In the genomic region with DNA sequence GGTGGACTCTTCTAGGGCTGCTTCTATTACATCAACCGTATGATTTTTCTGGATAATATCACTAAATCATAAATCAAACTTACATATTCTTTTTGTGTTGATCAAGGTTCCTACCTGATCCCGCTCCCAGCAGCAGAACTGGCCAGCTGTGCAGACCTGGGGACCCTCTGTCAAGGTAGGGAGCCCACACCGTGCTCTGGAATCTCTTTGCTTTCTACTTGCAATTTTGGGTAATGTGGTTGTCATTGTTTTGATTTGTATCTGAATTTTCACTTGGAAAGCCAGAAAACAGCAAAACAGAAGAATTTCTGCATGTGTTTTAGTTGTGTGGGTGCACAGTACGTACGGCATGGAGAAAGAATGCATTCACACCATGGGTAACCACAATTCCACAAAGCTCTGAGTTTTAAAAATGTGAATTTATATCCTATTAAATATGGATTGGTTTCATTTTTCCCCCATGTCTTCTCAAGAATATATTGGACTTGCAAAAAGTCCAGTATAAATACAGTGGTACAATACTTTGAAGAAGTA, we compare ENCODE assay signal across 21 cellular contexts.
DNase-seq lines count a peak whose midpoint lies in the region; ATAC-seq, FAIRE-seq and TF ChIP-seq lines count a peak whose summit lies in the region.
"Had no signal": no experiment of that assay in that cellular context is flagged by ENCODE, and none has a peak within 500 bp of the region (broad histone marks: within the 10 kb centered on the region; RNA-seq: fewer than 3 reads in every experiment).

No MANE protein-coding gene starts in this region.

- no peak overlapping the region for H3K4me2 ChIP-seq in HepG2 (ENCODE audit: low read depth, low read length)
- H3K4me2 ChIP-seq: BLaER1 had no signal

- no peak overlapping the region for H3K9ac ChIP-seq in HepG2 (ENCODE audit: insufficient read depth, low read depth, low read length)
- H3K9ac ChIP-seq: BLaER1, GM23248 had no signal

- no peaks in the 10 kb centered on the region for H4K20me1 ChIP-seq in HepG2 (ENCODE audit: insufficient read depth, low read length)
- H4K20me1 ChIP-seq: BLaER1 had no signal

- no peaks in the 10 kb centered on the region for H3K27me3 ChIP-seq in HepG2 (ENCODE audit: control insufficient read depth in 1 of 2, insufficient read depth in 2 of 2, low read length in 2 of 2)
- H3K27me3 ChIP-seq in right lobe of liver, result no peaks in the 10 kb centered on the region
- no peaks in the 10 kb centered on the region for H3K27me3 ChIP-seq in Panc1 (ENCODE audit: control insufficient read depth, insufficient read depth, low read length)
- no peaks in the 10 kb centered on the region for H3K27me3 ChIP-seq in tibial nerve
- no peaks in the 10 kb centered on the region for H3K27me3 ChIP-seq in right atrium auricular region
- H3K27me3 ChIP-seq: BLaER1 had no signal

- TF ChIP-seq POLR2A in HepG2 (IDR thresholded peaks at IDR 0.05; ENCODE audit: insufficient read depth in 1 of 2, low read depth in 2 of 2, low read length in 2 of 2) (no peak), right lobe of liver (IDR thresholded peaks at IDR 0.05) (no peak), tibial nerve (IDR thresholded peaks at IDR 0.05) (no peak)

- intact Hi-C loops in HepG2 (cut with micrococcal nuclease; ENCODE audit: unreplicated experiment), result no loop called here
- intact Hi-C loops in right lobe of liver (cut with DNase I), result no loop called here
- intact Hi-C loops in Panc1 (cut with micrococcal nuclease; ENCODE audit: unreplicated experiment), result no loop called here

- in situ Hi-C loops in HepG2 (cut with HindIII; ENCODE audit: extremely low pct_ligation_motif_present, low pct_unique_long_range_greater_than_20kb), result loop anchor here (10.0 kb wide), 1 partner anchor 217 kb away; no protein-coding TSS in a partner anchor
- in situ Hi-C loops in Panc1 (cut with HindIII; ENCODE audit: low pct_unique_long_range_greater_than_20kb, low sequenced_read_pairs), result no loop called here

- ATAC-seq in HepG2, result no peak
- ATAC-seq in right lobe of liver, result no peak
- ATAC-seq in Panc1, result no peak
- ATAC-seq in GM21381 (IDR thresholded peaks at IDR 0.05; ENCODE audit: unreplicated experiment), result no peak

- H2AFZ ChIP-seq in HepG2 (ENCODE audit: low read length), result no peak overlapping the region
- H2AFZ ChIP-seq: GM23248 had no signal

- DNase-seq in HepG2 (ENCODE audit: low spot score) (no peak), right lobe of liver (no peak), Panc1 (ENCODE audit: low read depth, low spot score) (no peak), fibroblast of villous mesenchyme (ENCODE audit: low read depth) (peak; percentile 44), tibial nerve (ENCODE audit: low spot score in 2 of 2) (no peak), ecto neural progenitor cell (ENCODE audit: low spot score) (no peak), right atrium auricular region (ENCODE audit: low spot score) (no peak)
- DNase-seq: 8988T; CD4-positive, alpha-beta memory T cell; DMS153; GM23248; HCEC 1CT; KBM-7; NCI-H1105 treated with DMSO at 0.1 percent for 48 hours; NCI-H1694 treated with DMSO at 0.1 percent for 48 hours; NCI-H748 treated with DMSO at 0.1 percent for 48 hours; NK-92 treated with Interleukin-12 subunit alpha and Interleukin-12 subunit beta, amount 100 ng/mL, for 24 hours; RPMI8226; SHP77 treated with DMSO at 0.1 percent for 48 hours had no signal

- no peaks in the 10 kb centered on the region for H3K9me3 ChIP-seq in HepG2 (ENCODE audit: low read length)
- no peaks in the 10 kb centered on the region for H3K9me3 ChIP-seq in right lobe of liver
- H3K9me3 ChIP-seq in Panc1 (ENCODE audit: control insufficient read depth, insufficient read depth, low read depth, low read length), result no peaks in the 10 kb centered on the region
- no peaks in the 10 kb centered on the region for H3K9me3 ChIP-seq in tibial nerve
- no peaks in the 10 kb centered on the region for H3K9me3 ChIP-seq in right atrium auricular region
- H3K9me3 ChIP-seq: BLaER1 had no signal

- no peak for FAIRE-seq in HepG2 (lab: Jason Lieb, UNC)

- TF ChIP-seq RAD21 in HepG2 (CRISPR knock-in tag; IDR thresholded peaks at IDR 0.05), result no peak

- H3K36me3 ChIP-seq in HepG2 (replicated peaks in 1 of 2; ENCODE audit: control insufficient read depth in 1 of 2, insufficient read depth in 2 of 2, low read length in 2 of 2) (peaks cover 6 to 44% of the 10 kb centered on the region in 2 experiments), right lobe of liver (no peaks in the 10 kb centered on the region), Panc1 (ENCODE audit: control insufficient read depth, insufficient read depth, low read length) (peaks cover 4% of the 10 kb centered on the region; the same call in 1 of the 2 replicates), tibial nerve (no peaks in the 10 kb centered on the region), right atrium auricular region (no peaks in the 10 kb centered on the region)
- H3K36me3 ChIP-seq: BLaER1 had no signal

- no peak overlapping the region for H3K27ac ChIP-seq in HepG2 (ENCODE audit: extremely low read length, insufficient read depth, low read length)
- no peak overlapping the region for H3K27ac ChIP-seq in right lobe of liver
- peak overlapping the region; percentile 100 for H3K27ac ChIP-seq in Panc1 (ENCODE audit: low read length)
- peak overlapping the region in 3 of 4 donors; percentile 7 to 53 (median 46) for H3K27ac ChIP-seq in tibial nerve
- H3K27ac ChIP-seq in right atrium auricular region, result no peak overlapping the region
- H3K27ac ChIP-seq: BLaER1, GM23248 had no signal

- peaks cover 41% of the 10 kb centered on the region for H3K79me2 ChIP-seq in HepG2 (ENCODE audit: insufficient read depth, low read length)

- peaks cover 55% of the 10 kb centered on the region for H3K4me1 ChIP-seq in HepG2 (ENCODE audit: insufficient read depth, low read length)
- H3K4me1 ChIP-seq in right lobe of liver, result peaks cover 0 to 24% (median 7%) of the 10 kb centered on the region in 4 donors
- H3K4me1 ChIP-seq in Panc1 (ENCODE audit: control insufficient read depth, insufficient read depth, low read length), result peaks cover 93% of the 10 kb centered on the region
- peaks cover 0 to 34% (median 15%) of the 10 kb centered on the region in 4 donors for H3K4me1 ChIP-seq in tibial nerve
- peaks cover 0 to 13% of the 10 kb centered on the region in 2 donors for H3K4me1 ChIP-seq in right atrium auricular region

- TF ChIP-seq EP300 in HepG2 (IDR thresholded peaks at IDR 0.05; ENCODE audit: low read depth in 2 of 2, low read length in 2 of 2) (no peak), HepG2 (CRISPR knock-in tag; IDR thresholded peaks at IDR 0.05; ENCODE audit: borderline replicate concordance) (no peak), tibial nerve (IDR thresholded peaks at IDR 0.05) (no peak)

- no peak overlapping the region for H3K4me3 ChIP-seq in HepG2 (replicated peaks in 1 of 3; ENCODE audit: insufficient read depth in 1 of 3, low read depth in 2 of 3, low read length in 3 of 3)
- H3K4me3 ChIP-seq in right lobe of liver, result no peak overlapping the region
- H3K4me3 ChIP-seq in Panc1 (ENCODE audit: low read depth in 2 of 2, low read length in 2 of 2), result no peak overlapping the region
- H3K4me3 ChIP-seq in fibroblast of villous mesenchyme (ENCODE audit: low read depth, low read length), result no peak overlapping the region
- H3K4me3 ChIP-seq in tibial nerve, result no peak overlapping the region
- no peak overlapping the region for H3K4me3 ChIP-seq in right atrium auricular region
- H3K4me3 ChIP-seq: BLaER1, GM23248 had no signal

- CTCF ChIA-PET in HepG2 (lab: Yijun Ruan, JAX; ENCODE audit: low intra/inter-chr PET ratio, low total read pairs), result no interaction called here
- CTCF ChIA-PET in Panc1 (lab: Charles Lee), result interaction anchor here (0.7 kb wide), 1 partner anchor 11 kb away, joined by 3 read pairs; no protein-coding TSS in a partner anchor

- BruUV-seq in HepG2 (replicated peaks; lab: Mats Ljungman, UMichigan) (no TSS peak), Panc1 (replicated peaks; lab: Mats Ljungman, UMichigan) (no TSS peak)

- POLR2A ChIA-PET in HepG2 (lab: Yijun Ruan, JAX) (interaction anchor here (1.1 kb wide), 1 partner anchor 53 kb away, joined by 3 read pairs; no protein-coding TSS in a partner anchor), Panc1 (lab: Charles Lee) (no interaction called here)

- 98% methylated on average over 5 of the region's 5 CpGs for WGBS in HepG2 (ENCODE audit: low lambda C conversion rate)
- 78% methylated on average over 5 of the region's 5 CpGs for WGBS in right lobe of liver (ENCODE audit: insufficient coverage, low coverage, low lambda C conversion rate, missing lambda C conversion rate)
- WGBS in tibial nerve, 2 donors, result 60 to 61% methylated on average over 5 of the region's 5 CpGs

- TF ChIP-seq CTCF in HepG2 (CRISPR knock-in tag; IDR thresholded peaks at IDR 0.05) (no peak), right lobe of liver (IDR thresholded peaks at IDR 0.05) (no peak), Panc1 (IDR thresholded peaks at IDR 0.05) (no peak), fibroblast of villous mesenchyme (IDR thresholded peaks at IDR 0.05; ENCODE audit: insufficient read depth, low read depth, low read length) (no peak), tibial nerve (IDR thresholded peaks at IDR 0.05) (no peak), right atrium auricular region (IDR thresholded peaks at IDR 0.05) (no peak)

TF ChIP-seq in HepG2, 621 proteins besides CTCF, POLR2A, EP300 and RAD21:
- 0 out of 2 replicates have a peak, but pooled peaks have one; percentile 34 for TF ChIP-seq ZNF816 (CRISPR knock-in tag; IDR thresholded peaks at IDR 0.05; ENCODE audit: borderline replicate concordance)
- peak; percentile 94 for TF ChIP-seq RBM22 (optimal IDR thresholded peaks at IDR 0.05; ENCODE audit: low read length)
- TF ChIP-seq AGO2 (optimal IDR thresholded peaks at IDR 0.05; ENCODE audit: low read depth, low read length), result peak; percentile 21
- no peak for TF ChIP-seq NAIF1 (CRISPR knock-in tag; IDR thresholded peaks at IDR 0.05; ENCODE audit: borderline replicate concordance)

Comparison
In these comparisons a context has a peak if more than half of its experiments do, and no peak if none do; other contexts are left out.
1. H3K27ac ChIP-seq: peak in Panc1 (single experiment) and tibial nerve (3 of 4); none in HepG2 (single experiment), right lobe of liver (0 of 3) and right atrium auricular region (0 of 2).